ENCODE assay signal across 8 cellular contexts in genomic region chr2:10813085-10813748, GRCh38. TPM values are rescaled to one million over a fixed set of nuclear protein-coding genes. Genes with fewer than 3 reads are reported as not detected.
A peak's percentile ranks its signal among the peaks of the same experiment; 100 is the strongest.
DNase-seq lines count a peak whose midpoint lies in the region; ATAC-seq and TF ChIP-seq lines count a peak whose summit lies in the region.

No MANE protein-coding gene starts in this region.

- WGBS in mesodermal cell (ENCODE audit: insufficient coverage in 2 of 2), 2 experiments: 46 to 47% methylated on average over 16 to 23 of the region's 27 CpGs

- TF ChIP-seq POLR2A in vagina (IDR thresholded peaks at IDR 0.05): no peak

- intact Hi-C loops in vagina (cut with DNase I): loop anchor here (10.0 kb wide), 1 partner anchor 642 kb away; no protein-coding TSS in a partner anchor

- in situ Hi-C loops in brain microvascular endothelial cell (cut with HindIII; ENCODE audit: low pct_ligation_motif_present, low sequenced_read_pairs): no loop called here

- H3K9me3 ChIP-seq in mesodermal cell (ENCODE audit: control insufficient read depth, low read length): no peaks in the 10 kb centered on the region
- H3K9me3 ChIP-seq in vagina: no peaks in the 10 kb centered on the region

- no peak for TF ChIP-seq CTCF in brain microvascular endothelial cell (IDR thresholded peaks at IDR 0.05; ENCODE audit: low read depth, low read length, missing control alignments)
- no peak for TF ChIP-seq CTCF in vagina (IDR thresholded peaks at IDR 0.05)

- no peaks in the 10 kb centered on the region for H3K36me3 ChIP-seq in brain microvascular endothelial cell (replicated peaks)
- H3K36me3 ChIP-seq in mesodermal cell (ENCODE audit: control insufficient read depth, insufficient read depth, low read length): peaks cover 7% of the 10 kb centered on the region
- no peaks in the 10 kb centered on the region for H3K36me3 ChIP-seq in vagina

- peak overlapping the region; percentile 61 for H3K4me3 ChIP-seq in brain microvascular endothelial cell (ENCODE audit: low read depth, low read length)
- peak overlapping the region; percentile 77 for H3K4me3 ChIP-seq in mesodermal cell (ENCODE audit: extremely low read depth, insufficient read depth, low read length, poor library complexity, severe bottlenecking)
- H3K4me3 ChIP-seq in vagina: peak overlapping the region; percentile 68 to 90

- H3K27ac ChIP-seq in brain microvascular endothelial cell (no peak overlapping the region), mesodermal cell (ENCODE audit: low read depth, low read length, severe bottlenecking) (no peak overlapping the region), vagina (peak overlapping the region; percentile 83)

- no peak for ATAC-seq in GM18907 (IDR thresholded peaks at IDR 0.05; ENCODE audit: unreplicated experiment)

- peak in 4 of 6 experiments; percentile 16 to 57 (median 32) for DNase-seq in stimulated activated naive CD4-positive, alpha-beta T cell (lab: John Stamatoyannopoulos, UW)
- DNase-seq in stimulated activated naive CD4-positive, alpha-beta T cell treated with Interleukin-2 at 50 U/mL for 16 hours (lab: John Stamatoyannopoulos, UW): no peak
- DNase-seq in brain microvascular endothelial cell (no peak), vagina (ENCODE audit: extremely low spot score in 2 of 2) (no peak), NCI-H1694 treated with DMSO at 0.1 percent for 48 hours (lab: John Stamatoyannopoulos, UW) (no peak), NK-92 (lab: John Stamatoyannopoulos, UW; ENCODE audit: unreplicated experiment) (no peak)

- H3K27me3 ChIP-seq in brain microvascular endothelial cell (replicated peaks): no peaks in the 10 kb centered on the region
- no peaks in the 10 kb centered on the region for H3K27me3 ChIP-seq in vagina

- H3K4me1 ChIP-seq in mesodermal cell (ENCODE audit: control insufficient read depth, insufficient read depth, low read length, poor library complexity, severe bottlenecking) (peaks cover 11% of the 10 kb centered on the region), vagina (peaks cover 37% of the 10 kb centered on the region)

RNA-seq across cellular contexts. Expression of gene PDIA6, which starts 0.6 kb away (rescaled TPM):
- polyA plus RNA-seq in mesodermal cell (2013, experiment 1 of 2): 538 TPM
- 541 TPM for polyA plus RNA-seq in mesodermal cell (2013, experiment 2 of 2)
- total RNA-seq in vagina: 55.0 TPM

Comparison
In these comparisons a context has a peak if more than half of its experiments do, and no peak if none do; other contexts are left out.
1. DNase-seq: peak in stimulated activated naive CD4-positive, alpha-beta T cell (4 of 6); none in stimulated activated naive CD4-positive, alpha-beta T cell treated with Interleukin-2 at 50 U/mL for 16 hours (single experiment), brain microvascular endothelial cell (single experiment), vagina (0 of 2), NCI-H1694 treated with DMSO at 0.1 percent for 48 hours (single experiment) and NK-92 (single experiment).
2. Peak in every context shown above with its lines, with median percentiles within 50 percentile points of each other: H3K4me3 ChIP-seq.